In the genomic region with DNA sequence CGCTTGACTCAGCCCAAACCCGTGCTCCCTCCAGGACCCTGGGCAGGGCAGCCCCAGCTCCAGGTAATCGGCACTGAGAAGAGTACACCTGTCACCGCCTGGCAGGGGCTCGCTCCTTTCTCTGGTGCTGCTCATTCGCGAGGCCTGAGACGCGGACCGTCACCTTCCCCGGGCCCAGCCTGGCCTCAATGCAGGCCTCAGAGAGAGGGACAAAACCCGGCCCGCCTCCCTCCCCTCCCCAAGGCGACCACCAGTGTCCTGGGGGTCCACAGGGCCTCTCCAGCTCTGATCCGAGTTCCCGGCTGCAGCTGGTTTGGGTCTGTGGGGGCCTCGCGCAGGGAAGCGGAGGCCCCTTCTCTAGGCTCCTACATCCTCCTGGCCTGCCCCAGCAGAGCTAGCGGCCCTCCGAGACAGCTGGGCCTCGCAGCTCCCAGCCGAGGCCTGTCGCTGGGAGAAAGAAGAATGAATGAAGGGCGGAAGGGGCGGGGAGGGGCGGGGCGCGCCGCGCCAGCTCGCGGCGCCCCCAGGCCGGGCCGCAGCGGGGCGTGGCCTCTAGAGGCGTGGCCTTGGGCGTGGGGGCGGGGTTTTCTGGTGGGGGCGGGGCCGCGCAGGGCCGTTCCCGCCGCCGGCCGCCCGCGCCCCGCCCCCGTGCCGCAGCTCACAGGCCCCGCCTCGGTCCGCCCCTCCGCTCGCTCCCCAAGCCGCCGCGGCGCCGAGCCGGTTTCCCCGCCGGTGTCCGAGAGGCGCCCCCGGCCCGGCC, we compare ENCODE assay signal across 8 cellular contexts. TPM values are rescaled to one million over a fixed set of nuclear protein-coding genes. Genes with fewer than 3 reads are reported as not detected.
DNase-seq lines count a peak whose midpoint lies in the region; ATAC-seq and TF ChIP-seq lines count a peak whose summit lies in the region.

A gene (plus strand): TSS at position 688 of the 760 bp plus-strand sequence. CDS start 187 bp downstream, outside the sequence.

- H3K36me3 Mint-ChIP-seq in Caco-2 (ENCODE audit: insufficient read depth, unreplicated experiment): peaks cover 9% of the 10 kb centered on the region

- in situ Hi-C loops in Panc1 (cut with HindIII; ENCODE audit: low pct_unique_long_range_greater_than_20kb, low sequenced_read_pairs): no loop called here

- peak within 1 kb of the TSS; percentile 84 for H3K4me3 Mint-ChIP-seq in Caco-2 (ENCODE audit: unreplicated experiment)

- peaks cover 5% of the 10 kb centered on the region for H3K4me1 ChIP-seq in Caco-2
- peaks cover 11% of the 10 kb centered on the region for H3K4me1 ChIP-seq in Panc1 (ENCODE audit: control insufficient read depth, insufficient read depth, low read length)
- peaks cover 18 to 40% (median 20%) of the 10 kb centered on the region in 3 donors for H3K4me1 ChIP-seq in esophagus squamous epithelium

- ATAC-seq in GM21381 (IDR thresholded peaks at IDR 0.05; ENCODE audit: unreplicated experiment) (peak; percentile 66), Panc1 (peak; percentile 86)

- H3K27ac Mint-ChIP-seq in Caco-2 (ENCODE audit: unreplicated experiment): peak within 1 kb of the TSS; percentile 85

- no peaks in the 10 kb centered on the region for H3K27me3 ChIP-seq in Caco-2 (replicated peaks; ENCODE audit: control insufficient read depth, insufficient read depth, low read length)
- H3K27me3 ChIP-seq in Panc1 (ENCODE audit: control insufficient read depth, insufficient read depth, low read length): no peaks in the 10 kb centered on the region
- no peaks in the 10 kb centered on the region for H3K27me3 ChIP-seq in esophagus squamous epithelium

- intact Hi-C loops in Caco-2 (cut with micrococcal nuclease; ENCODE audit: unreplicated experiment): loop anchor here (5.0 kb wide), 1 partner anchor 89 kb away; a partner anchor contains a TSS
- intact Hi-C loops in Panc1 (cut with micrococcal nuclease; ENCODE audit: unreplicated experiment): no loop called here
- intact Hi-C loops in esophagus squamous epithelium (cut with DNase I): no loop called here

- H3K27me3 Mint-ChIP-seq in Caco-2 (ENCODE audit: insufficient read depth, unreplicated experiment): no peaks in the 10 kb centered on the region

- H3K27ac ChIP-seq in Panc1 (ENCODE audit: low read length) (peak within 1 kb of the TSS; percentile 88), esophagus squamous epithelium (peak within 1 kb of the TSS; percentile 75 to 84 (median 82))

- no peak for TF ChIP-seq POLR2A in esophagus squamous epithelium (IDR thresholded peaks at IDR 0.05)

- H3K9me3 ChIP-seq in Caco-2 (no peaks in the 10 kb centered on the region), Panc1 (ENCODE audit: control insufficient read depth, insufficient read depth, low read depth, low read length) (no peaks in the 10 kb centered on the region), esophagus squamous epithelium (no peaks in the 10 kb centered on the region)

- WGBS in esophagus squamous epithelium, 2 donors: no CpG with 5 or more reads among the region's 71 CpGs

- TF ChIP-seq CTCF in Caco-2 (IDR thresholded peaks at IDR 0.05; ENCODE audit: insufficient read depth in 1 of 2, low read depth in 1 of 2, low read length in 1 of 2, severe bottlenecking in 1 of 2, unreplicated experiment in 1 of 2): no peak
- TF ChIP-seq CTCF in Panc1 (IDR thresholded peaks at IDR 0.05): no peak
- no peak for TF ChIP-seq CTCF in esophagus squamous epithelium (IDR thresholded peaks at IDR 0.05)

- peak; percentile 80 to 87 for DNase-seq in Caco-2
- peak; percentile 90 for DNase-seq in HuH-7.5 (ENCODE audit: low spot score)
- no peak for DNase-seq in Panc1 (ENCODE audit: low read depth, low spot score)
- peak; percentile 84 to 89 for DNase-seq in activated T-cell treated with anti-CD3 and anti-CD28 coated beads, Interleukin-2, amount 50 U/mL, for 48 hours
- DNase-seq in esophagus squamous epithelium (lab: John Stamatoyannopoulos, UW): no peak
- peak; percentile 88 for DNase-seq in myocyte (ENCODE audit: low read depth)
- DNase-seq in stimulated activated CD8-positive, alpha-beta memory T cell treated with anti-CD3 and anti-CD28 coated beads, Interleukin-7, amount 100 ng/mL, for 24 hours (ENCODE audit: low read depth): peak; percentile 60

- CTCF ChIA-PET in Caco-2 (lab: Charles Lee): interaction anchor here (0.5 to 1.9 kb wide), 8 partner anchors 14 to 123 kb away, joined by 3 to 10 read pairs (median 3); no protein-coding TSS in a partner anchor
- CTCF ChIA-PET in Panc1 (lab: Charles Lee): interaction anchor here (0.5 to 1.0 kb wide), 4 partner anchors 8 to 256 kb away, joined by 3 to 5 read pairs (median 4); no protein-coding TSS in a partner anchor

- H3K36me3 ChIP-seq in Caco-2 (ENCODE audit: control insufficient read depth, insufficient read depth, low read length) (no peaks in the 10 kb centered on the region), Panc1 (ENCODE audit: control insufficient read depth, insufficient read depth, low read length) (peaks cover 3% of the 10 kb centered on the region; the same call in 1 of the 2 replicates), esophagus squamous epithelium (peaks cover 0 to 18% (median 0%) of the 10 kb centered on the region in 3 donors)

- H3K9me3 Mint-ChIP-seq in Caco-2 (ENCODE audit: unreplicated experiment): no peaks in the 10 kb centered on the region

- no peaks in the 10 kb centered on the region for H3K4me1 Mint-ChIP-seq in Caco-2 (ENCODE audit: low read depth, unreplicated experiment)

- H3K4me3 ChIP-seq in Caco-2 (ENCODE audit: low read depth, low read length): peak within 1 kb of the TSS; percentile 82
- H3K4me3 ChIP-seq in Panc1 (ENCODE audit: low read depth in 2 of 2, low read length in 2 of 2): peak within 1 kb of the TSS; percentile 70 to 81
- H3K4me3 ChIP-seq in esophagus squamous epithelium: peak within 1 kb of the TSS; percentile 67 to 95 (median 90)

- POLR2A ChIA-PET in Caco-2 (lab: Charles Lee): interaction anchor here (0.5 to 2.1 kb wide), 8 partner anchors 90 to 503 kb away, joined by 3 to 19 read pairs (median 5); no protein-coding TSS in a partner anchor
- POLR2A ChIA-PET in Panc1 (lab: Charles Lee): interaction anchor here (0.6 kb wide), 1 partner anchor 67 kb away, joined by 6 read pairs; no protein-coding TSS in a partner anchor

- no TSS peak for BruUV-seq in Caco-2 (replicated peaks; lab: Mats Ljungman, UMichigan)
- no TSS peak for BruUV-seq in Panc1 (replicated peaks; lab: Mats Ljungman, UMichigan)

RNA-seq across cellular contexts. Expression of the gene that starts here (rescaled TPM):
- total RNA-seq in Caco-2 (2022) (30.6 and 31.4 TPM in 2 replicates), Panc1 (2021; ENCODE audit: unreplicated experiment) (59.6 TPM), esophagus squamous epithelium (10 to 100 TPM in 3 of 4 donors, 1 to 10 TPM in 1; 8.0 to 13.2 (median 12.2) TPM), myocyte (47.8 and 49.9 TPM in 2 replicates)
- 83.9 TPM for polyA plus RNA-seq in Panc1 (2012; ENCODE audit: insufficient read length)
- 79.3 TPM for polyA plus RNA-seq in myocyte (2012)

Comparison
In these comparisons a context has a peak if more than half of its experiments do, and no peak if none do; other contexts are left out.
1. DNase-seq: peak in Caco-2 (2 of 2), HuH-7.5 (single experiment), activated T-cell treated with anti-CD3 and anti-CD28 coated beads, Interleukin-2, amount 50 U/mL, for 48 hours (2 of 2), myocyte (single experiment) and stimulated activated CD8-positive, alpha-beta memory T cell treated with anti-CD3 and anti-CD28 coated beads, Interleukin-7, amount 100 ng/mL, for 24 hours (single experiment); none in Panc1 (single experiment) and esophagus squamous epithelium (single experiment).
2. Peak in every context shown above with its lines, with median percentiles within 50 percentile points of each other: H3K4me3 ChIP-seq.